In genomic region chr15:39819449-39820016, GRCh38 we compare ENCODE assay signal across 16 cellular contexts. TPM values are rescaled to one million over a fixed set of nuclear protein-coding genes. Genes with fewer than 3 reads are reported as not detected.
DNase-seq lines count a peak whose midpoint lies in the region; ATAC-seq and TF ChIP-seq lines count a peak whose summit lies in the region.
"Had no signal": no experiment of that assay in that cellular context is flagged by ENCODE, and none has a peak within 500 bp of the region (broad histone marks: within the 10 kb centered on the region; RNA-seq: fewer than 3 reads in every experiment).

No MANE protein-coding gene starts in this region.

- TF ChIP-seq CTCF in left ventricle myocardium inferior (IDR thresholded peaks at IDR 0.05; ENCODE audit: borderline replicate concordance): no peak
- TF ChIP-seq CTCF in WTC11 (IDR thresholded peaks at IDR 0.05): no peak

- H3K4me1 Mint-ChIP-seq in WTC11: peaks cover 63% of the 10 kb centered on the region
- H3K4me1 Mint-ChIP-seq: CD8-positive, alpha-beta memory T cell had no signal

- H3K27me3 Mint-ChIP-seq in WTC11 (ENCODE audit: low read depth): no peaks in the 10 kb centered on the region

- no peak overlapping the region for H3K9ac ChIP-seq in subcutaneous abdominal adipose tissue (ENCODE audit: low read length in 5 of 5)
- H3K9ac ChIP-seq: BLaER1 had no signal

- H3K27ac Mint-ChIP-seq in WTC11: peak overlapping the region; percentile 39
- H3K27ac Mint-ChIP-seq: CD8-positive, alpha-beta memory T cell had no signal

- H3K4me3 Mint-ChIP-seq in WTC11: no peak overlapping the region
- H3K4me3 Mint-ChIP-seq: CD8-positive, alpha-beta memory T cell had no signal

- no peak for DNase-seq in left ventricle myocardium inferior
- DNase-seq in cardiac septum (ENCODE audit: low spot score): no peak
- peak; percentile 51 for DNase-seq in NCI-H2227 (lab: John Stamatoyannopoulos, UW; ENCODE audit: unreplicated experiment)
- no peak for DNase-seq in WTC11 (ENCODE audit: low spot score)
- no peak for DNase-seq in NCI-H345 (lab: John Stamatoyannopoulos, UW)
- DNase-seq in effector memory CD4-positive, alpha-beta T cell: no peak
- DNase-seq: 8988T; AML-193; Caco-2; CD8-positive, alpha-beta memory T cell; DND-41; GDM1; HCEC 1CT had no signal

- H3K27me3 ChIP-seq in left ventricle myocardium inferior (ENCODE audit: low read depth): no peaks in the 10 kb centered on the region
- H3K27me3 ChIP-seq in subcutaneous abdominal adipose tissue (ENCODE audit: control insufficient read depth in 5 of 5, insufficient read depth in 4 of 5, low read length in 5 of 5): no peaks in the 10 kb centered on the region
- no peaks in the 10 kb centered on the region for H3K27me3 ChIP-seq in effector memory CD4-positive, alpha-beta T cell (replicated peaks; ENCODE audit: control insufficient read depth, insufficient read depth, low read length, poor library complexity, severe bottlenecking)
- H3K27me3 ChIP-seq: BLaER1 had no signal

- H3K36me3 ChIP-seq in left ventricle myocardium inferior (no peaks in the 10 kb centered on the region), subcutaneous abdominal adipose tissue (ENCODE audit: control insufficient read depth in 5 of 5, insufficient read depth in 5 of 5, low read length in 5 of 5) (no peaks in the 10 kb centered on the region)
- H3K36me3 ChIP-seq in effector memory CD4-positive, alpha-beta T cell (ENCODE audit: control insufficient read depth, insufficient read depth, low read length): no peaks in the 10 kb centered on the region

- POLR2A ChIA-PET in WTC11 (lab: Charles Lee): interaction anchor here (1.3 kb wide), 1 partner anchor 51 kb away, joined by 3 read pairs; no protein-coding TSS in a partner anchor

- CTCF ChIA-PET in WTC11 (lab: Charles Lee): no interaction called here

- H3K9me3 Mint-ChIP-seq in WTC11: peaks cover 17% of the 10 kb centered on the region
- H3K9me3 Mint-ChIP-seq: CD8-positive, alpha-beta memory T cell had no signal

- intact Hi-C loops in left ventricle myocardium inferior (cut with micrococcal nuclease) (no loop called here), cardiac septum (cut with DNase I) (no loop called here)

- H3K4me1 ChIP-seq in left ventricle myocardium inferior (no peaks in the 10 kb centered on the region), subcutaneous abdominal adipose tissue (ENCODE audit: control insufficient read depth in 5 of 5, insufficient read depth in 5 of 5, low read length in 5 of 5) (peaks cover 0 to 4% (median 0%) of the 10 kb centered on the region in 5 donors)
- no peaks in the 10 kb centered on the region for H3K4me1 ChIP-seq in effector memory CD4-positive, alpha-beta T cell (ENCODE audit: control insufficient read depth, insufficient read depth, low read length, poor library complexity, severe bottlenecking)

- ATAC-seq in WTC11 (no peak), HG03025 (IDR thresholded peaks at IDR 0.05; ENCODE audit: low FRiP score, unreplicated experiment) (no peak)

- H3K4me3 ChIP-seq in left ventricle myocardium inferior (no peak overlapping the region), subcutaneous abdominal adipose tissue (ENCODE audit: low read depth in 1 of 5, low read length in 5 of 5) (no peak overlapping the region)
- H3K4me3 ChIP-seq in effector memory CD4-positive, alpha-beta T cell (ENCODE audit: insufficient read depth, low read depth, low read length, poor library complexity, severe bottlenecking): no peak overlapping the region
- H3K4me3 ChIP-seq: BLaER1 had no signal

- no peaks in the 10 kb centered on the region for H3K9me3 ChIP-seq in left ventricle myocardium inferior (replicated peaks)
- H3K9me3 ChIP-seq in subcutaneous abdominal adipose tissue (ENCODE audit: control insufficient read depth in 5 of 5, low read length in 5 of 5): no peaks in the 10 kb centered on the region
- H3K9me3 ChIP-seq in effector memory CD4-positive, alpha-beta T cell (ENCODE audit: control insufficient read depth, low read length): no peaks in the 10 kb centered on the region
- H3K9me3 ChIP-seq: Caco-2 had no signal

- peaks cover 8% of the 10 kb centered on the region for H3K36me3 Mint-ChIP-seq in WTC11

- H3K27ac ChIP-seq in left ventricle myocardium inferior (replicated peaks) (peak overlapping the region; percentile 52), subcutaneous abdominal adipose tissue (ENCODE audit: low read depth, low read length) (peak overlapping the region; percentile 17)
- no peak overlapping the region for H3K27ac ChIP-seq in effector memory CD4-positive, alpha-beta T cell (ENCODE audit: insufficient read depth, low read length, poor library complexity, severe bottlenecking)
- H3K27ac ChIP-seq: BLaER1 had no signal

TF ChIP-seq in WTC11, 78 proteins besides CTCF, POLR2A, EP300 and RAD21:
- no peak for TF ChIP-seq ZNF281 (CRISPR knock-in tag; IDR thresholded peaks at IDR 0.05)

RNA-seq across cellular contexts. Expression of gene FSIP1, which starts 36.9 kb away (rescaled TPM):
- total RNA-seq in left ventricle myocardium inferior: 1.2 TPM
- total RNA-seq in cardiac septum: 2.0 TPM
- 0.55 to 0.61 TPM (median 0.60 TPM) in 3 replicates for total RNA-seq in WTC11 (2021)
